In the genomic region with DNA sequence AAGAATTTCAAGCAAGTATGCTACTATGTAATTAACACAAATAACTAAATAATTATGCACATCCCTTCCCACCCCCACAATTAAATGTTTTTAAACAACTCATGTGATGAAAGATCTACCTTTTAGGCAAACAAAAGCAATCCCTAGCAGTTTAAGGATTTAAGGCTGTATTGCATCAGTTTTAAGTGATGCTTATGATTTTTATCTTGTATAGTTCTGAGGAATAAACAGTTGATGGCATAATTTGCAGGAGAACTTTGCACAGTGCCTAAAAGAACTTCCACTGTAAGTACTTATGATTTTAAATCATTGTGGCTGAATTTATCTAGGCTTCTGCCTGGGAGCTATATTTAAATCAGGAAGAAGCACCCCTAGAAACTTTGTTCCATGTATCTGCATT, we compare ENCODE assay signal across 14 cellular contexts.
A peak's percentile ranks its signal among the peaks of the same experiment; 100 is the strongest.
DNase-seq lines count a peak whose midpoint lies in the region; ATAC-seq, FAIRE-seq and TF ChIP-seq lines count a peak whose summit lies in the region.
"Had no signal": no experiment of that assay in that cellular context is flagged by ENCODE, and none has a peak within 500 bp of the region (broad histone marks: within the 10 kb centered on the region; RNA-seq: fewer than 3 reads in every experiment).

No MANE protein-coding gene starts in this region.

- H3K27me3 Mint-ChIP-seq in neural crest cell (ENCODE audit: low read depth): no peaks in the 10 kb centered on the region

- H3K27ac ChIP-seq in liver (ENCODE audit: low read depth in 1 of 2, low read length in 2 of 2): peak overlapping the region in 1 of 2 donors; percentile 95
- H3K27ac ChIP-seq in HepG2 (ENCODE audit: extremely low read length, insufficient read depth, low read length): no peak overlapping the region
- peak overlapping the region; percentile 90 for H3K27ac ChIP-seq in fibroblast of lung (ENCODE audit: insufficient read depth, low read length)
- peak overlapping the region in 2 of 5 donors; percentile 13 to 83 for H3K27ac ChIP-seq in adrenal gland

- no peaks in the 10 kb centered on the region for H3K36me3 Mint-ChIP-seq in neural crest cell (ENCODE audit: low read depth)
- H3K36me3 Mint-ChIP-seq: activated naive CD8-positive, alpha-beta T cell had no signal

- H3K9me3 ChIP-seq in liver (ENCODE audit: control insufficient read depth in 4 of 4, low read length in 3 of 4) (no peaks in the 10 kb centered on the region), HepG2 (ENCODE audit: low read length) (no peaks in the 10 kb centered on the region), fibroblast of lung (ENCODE audit: control insufficient read depth, insufficient read depth, low read depth, low read length) (no peaks in the 10 kb centered on the region), adrenal gland (replicated peaks in 1 of 3) (no peaks in the 10 kb centered on the region)

- H4K20me1 ChIP-seq in HepG2 (ENCODE audit: insufficient read depth, low read length): no peaks in the 10 kb centered on the region
- no peaks in the 10 kb centered on the region for H4K20me1 ChIP-seq in fibroblast of lung (ENCODE audit: control insufficient read depth, extremely low read depth, insufficient read depth, low read length)

- H3K27me3 ChIP-seq in liver (ENCODE audit: control insufficient read depth in 4 of 4, insufficient read depth in 4 of 4, low read length in 3 of 4): no peaks in the 10 kb centered on the region
- peaks cover 2 to 40% of the 10 kb centered on the region in 2 experiments for H3K27me3 ChIP-seq in HepG2 (ENCODE audit: control insufficient read depth in 1 of 2, insufficient read depth in 2 of 2, low read length in 2 of 2)
- H3K27me3 ChIP-seq in fibroblast of lung (ENCODE audit: control insufficient read depth, insufficient read depth, low read length): no peaks in the 10 kb centered on the region
- H3K27me3 ChIP-seq in adrenal gland: no peaks in the 10 kb centered on the region

- H3K4me1 ChIP-seq in liver (ENCODE audit: control insufficient read depth in 4 of 4, insufficient read depth in 4 of 4, low read length in 3 of 4) (peaks cover 5 to 38% (median 21%) of the 10 kb centered on the region in 4 donors), HepG2 (ENCODE audit: insufficient read depth, low read length) (peaks cover 23% of the 10 kb centered on the region), fibroblast of lung (ENCODE audit: control insufficient read depth, extremely low read depth, insufficient read depth, low read length) (peaks cover 7% of the 10 kb centered on the region), adrenal gland (replicated peaks in 1 of 2) (peaks cover 0 to 8% of the 10 kb centered on the region in 2 donors)

- H3K4me1 Mint-ChIP-seq in neural crest cell: peaks cover 60% of the 10 kb centered on the region

- TF ChIP-seq CTCF in liver (IDR thresholded peaks at IDR 0.05; ENCODE audit: low read depth, low read length, missing input control): no peak
- TF ChIP-seq CTCF in HepG2 (CRISPR knock-in tag; IDR thresholded peaks at IDR 0.05): no peak
- TF ChIP-seq CTCF in fibroblast of lung (conservative IDR thresholded peaks at IDR 0.05 in 1 of 2, IDR thresholded peaks at IDR 0.05 in 1 of 2; ENCODE audit: low read depth in 1 of 2, low read length in 2 of 2): no peak
- no peak for TF ChIP-seq CTCF in neural crest cell (conservative IDR thresholded peaks at IDR 0.05)
- TF ChIP-seq CTCF in adrenal gland (IDR thresholded peaks at IDR 0.05): no peak

- no peak overlapping the region for H3K27ac Mint-ChIP-seq in neural crest cell (ENCODE audit: unreplicated experiment)
- H3K27ac Mint-ChIP-seq: activated naive CD8-positive, alpha-beta T cell had no signal

- H3K4me2 ChIP-seq in HepG2 (ENCODE audit: low read depth, low read length) (no peak overlapping the region), fibroblast of lung (ENCODE audit: extremely low read depth, insufficient read depth, low read length) (peak overlapping the region; percentile 96)

- TF ChIP-seq RAD21 in liver (IDR thresholded peaks at IDR 0.05) (peak in 1 of 2 donors; percentile 2), HepG2 (CRISPR knock-in tag; IDR thresholded peaks at IDR 0.05) (no peak)

- CTCF ChIA-PET in HepG2 (lab: Yijun Ruan, JAX; ENCODE audit: low intra/inter-chr PET ratio, low total read pairs): no interaction called here

- intact Hi-C loops in HepG2 (cut with micrococcal nuclease; ENCODE audit: unreplicated experiment) (no loop called here), adrenal gland (cut with DNase I) (no loop called here)

- in situ Hi-C loops in HepG2 (cut with HindIII; ENCODE audit: extremely low pct_ligation_motif_present, low pct_unique_long_range_greater_than_20kb): loop anchor here (25.0 kb wide), 1 partner anchor 548 kb away; no protein-coding TSS in a partner anchor

- ATAC-seq in HepG2: no peak
- no peak for ATAC-seq in HG03354 (IDR thresholded peaks at IDR 0.05; ENCODE audit: poor library complexity, severe bottlenecking, unreplicated experiment)

- no peak for DNase-seq in HepG2 (ENCODE audit: low spot score)
- peak; percentile 13 to 51 for DNase-seq in fibroblast of lung (ENCODE audit: low read depth in 2 of 2)
- DNase-seq in neural crest cell (ENCODE audit: low read depth, low spot score): no peak
- DNase-seq in germinal center (ENCODE audit: low spot score): no peak
- DNase-seq in NCI-H82 treated with DMSO at 0.1 percent for 48 hours (lab: John Stamatoyannopoulos, UW; ENCODE audit: unreplicated experiment): no peak
- DNase-seq in adrenal gland: no peak
- DNase-seq: activated CD4-positive, CD25-positive, alpha-beta regulatory T cell; activated CD8-positive, alpha-beta memory T cell treated with anti-CD3 and anti-CD28 coated beads, Interleukin-2, amount 50 U/mL, for 48 hours; foreskin melanocyte; H9; MM.1S had no signal

- no peak overlapping the region for H2AFZ ChIP-seq in HepG2 (ENCODE audit: low read length)
- no peak overlapping the region for H2AFZ ChIP-seq in fibroblast of lung (ENCODE audit: low read length)

- H3K4me3 ChIP-seq in liver (ENCODE audit: low read depth in 1 of 3, low read length in 3 of 3) (peak overlapping the region in 2 of 3 donors; percentile 10 to 95), HepG2 (replicated peaks in 1 of 3; ENCODE audit: insufficient read depth in 1 of 3, low read depth in 2 of 3, low read length in 3 of 3) (no peak overlapping the region), fibroblast of lung (replicated peaks in 1 of 4; ENCODE audit: control extremely low read depth in 1 of 4, insufficient read depth in 1 of 4, low read depth in 3 of 4, low read length in 4 of 4) (peak overlapping the region; percentile 91 to 98 (median 92)), adrenal gland (peak overlapping the region in 1 of 4 donors; percentile 89)

- POLR2A ChIA-PET in HepG2 (lab: Yijun Ruan, JAX): no interaction called here

- peak overlapping the region; percentile 93 for H3K4me3 Mint-ChIP-seq in neural crest cell

- no peaks in the 10 kb centered on the region for H3K36me3 ChIP-seq in liver (ENCODE audit: control insufficient read depth in 4 of 4, insufficient read depth in 3 of 4, low read depth in 1 of 4, low read length in 3 of 4)
- no peaks in the 10 kb centered on the region for H3K36me3 ChIP-seq in HepG2 (replicated peaks in 1 of 2; ENCODE audit: control insufficient read depth in 1 of 2, insufficient read depth in 2 of 2, low read length in 2 of 2)
- no peaks in the 10 kb centered on the region for H3K36me3 ChIP-seq in fibroblast of lung (ENCODE audit: control insufficient read depth, insufficient read depth, low read length)
- no peaks in the 10 kb centered on the region for H3K36me3 ChIP-seq in adrenal gland (replicated peaks in 1 of 2)

- no TSS peak for BruUV-seq in HepG2 (replicated peaks; lab: Mats Ljungman, UMichigan)

- no peaks in the 10 kb centered on the region for H3K79me2 ChIP-seq in HepG2 (ENCODE audit: insufficient read depth, low read length)
- peaks cover 59% of the 10 kb centered on the region for H3K79me2 ChIP-seq in fibroblast of lung (ENCODE audit: control insufficient read depth, insufficient read depth, low read length)

- no peaks in the 10 kb centered on the region for H3K9me3 Mint-ChIP-seq in neural crest cell
- H3K9me3 Mint-ChIP-seq: H9 had no signal

- peak overlapping the region in 1 of 2 donors; percentile 81 for H3K9ac ChIP-seq in liver (ENCODE audit: low read depth in 1 of 2, low read length in 2 of 2)
- no peak overlapping the region for H3K9ac ChIP-seq in HepG2 (ENCODE audit: insufficient read depth, low read depth, low read length)
- peak overlapping the region; percentile 4 for H3K9ac ChIP-seq in fibroblast of lung (ENCODE audit: insufficient read depth, low read length)

- TF ChIP-seq EP300 in HepG2 (IDR thresholded peaks at IDR 0.05; ENCODE audit: low read depth in 2 of 2, low read length in 2 of 2): no peak
- TF ChIP-seq EP300 in HepG2 (CRISPR knock-in tag; IDR thresholded peaks at IDR 0.05; ENCODE audit: borderline replicate concordance): no peak

- no peak for TF ChIP-seq POLR2A in HepG2 (IDR thresholded peaks at IDR 0.05; ENCODE audit: insufficient read depth in 1 of 2, low read depth in 2 of 2, low read length in 2 of 2)
- TF ChIP-seq POLR2A in adrenal gland (IDR thresholded peaks at IDR 0.05): no peak

- FAIRE-seq in HepG2 (lab: Jason Lieb, UNC): no peak

TF ChIP-seq in liver, 16 proteins besides CTCF, POLR2A, EP300 and RAD21 (continues in another document):
- TF ChIP-seq SP1 (IDR thresholded peaks at IDR 0.05) (no peak), RXRA (IDR thresholded peaks at IDR 0.05) (no peak), YY1 (IDR thresholded peaks at IDR 0.05) (no peak), NR2F2 (IDR thresholded peaks at IDR 0.05) (no peak), FOXA1 (IDR thresholded peaks at IDR 0.05) (no peak)
- TF ChIP-seq, protein P1, sequence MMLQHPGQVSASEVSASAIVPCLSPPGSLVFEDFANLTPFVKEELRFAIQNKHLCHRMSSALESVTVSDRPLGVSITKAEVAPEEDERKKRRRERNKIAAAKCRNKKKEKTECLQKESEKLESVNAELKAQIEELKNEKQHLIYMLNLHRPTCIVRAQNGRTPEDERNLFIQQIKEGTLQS (IDR thresholded peaks at IDR 0.05): no peak
- TF ChIP-seq, protein P2, sequence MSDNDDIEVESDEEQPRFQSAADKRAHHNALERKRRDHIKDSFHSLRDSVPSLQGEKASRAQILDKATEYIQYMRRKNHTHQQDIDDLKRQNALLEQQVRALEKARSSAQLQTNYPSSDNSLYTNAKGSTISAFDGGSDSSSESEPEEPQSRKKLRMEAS (IDR thresholded peaks at IDR 0.05): peak; percentile 24

TF ChIP-seq in HepG2, 621 proteins besides CTCF, POLR2A, EP300 and RAD21 (continues in another document):
- no peak for TF ChIP-seq ZNF564 (CRISPR knock-in tag; IDR thresholded peaks at IDR 0.05)
- TF ChIP-seq, protein P3, sequence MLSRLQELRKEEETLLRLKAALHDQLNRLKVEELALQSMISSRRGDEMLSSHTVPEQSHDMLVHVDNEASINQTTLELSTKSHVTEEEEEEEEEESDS (CRISPR knock-in tag; IDR thresholded peaks at IDR 0.05; ENCODE audit: borderline replicate concordance): no peak
- TF ChIP-seq SP5 (CRISPR knock-in tag; IDR thresholded peaks at IDR 0.05; ENCODE audit: borderline replicate concordance, low read depth): no peak
- no peak for TF ChIP-seq YEATS2 (CRISPR knock-in tag; IDR thresholded peaks at IDR 0.05; ENCODE audit: borderline replicate concordance)
- TF ChIP-seq ZNF570 (CRISPR knock-in tag; IDR thresholded peaks at IDR 0.05; ENCODE audit: borderline replicate concordance): no peak

Comparison
In these comparisons a context has a peak if more than half of its experiments do, and no peak if none do; other contexts are left out.
1. H3K4me3 ChIP-seq: peak in liver (2 of 3) and fibroblast of lung (4 of 4); none in HepG2 (0 of 3).
2. DNase-seq: peak in fibroblast of lung (2 of 2); none in HepG2 (single experiment), neural crest cell (single experiment), germinal center (single experiment), NCI-H82 treated with DMSO at 0.1 percent for 48 hours (single experiment) and adrenal gland (0 of 7).